ENCODE assay signal across 32 cellular contexts in the genomic region with DNA sequence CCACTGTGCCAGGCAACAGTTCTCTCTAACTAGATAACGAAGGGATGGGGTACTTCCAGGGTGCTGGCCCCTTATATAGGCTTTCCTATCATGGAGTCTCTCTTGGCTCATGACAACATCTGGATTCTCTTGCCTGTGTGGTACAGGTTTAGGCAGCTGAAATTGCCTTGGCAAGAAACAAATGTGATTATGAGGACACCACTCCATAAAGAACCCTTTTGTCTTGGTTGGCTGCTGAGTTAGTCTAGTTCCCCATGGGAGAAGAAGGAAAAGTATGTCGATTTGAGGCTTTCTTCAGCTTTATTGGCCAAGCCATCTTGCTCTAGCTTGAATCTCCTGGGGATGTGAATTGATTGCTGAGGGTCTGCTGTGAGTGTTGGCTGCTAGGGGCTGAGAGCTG.
"Had no signal": no experiment of that assay in that cellular context is flagged by ENCODE, and none has a peak within 500 bp of the region (broad histone marks: within the 10 kb centered on the region; RNA-seq: fewer than 3 reads in every experiment).

No MANE protein-coding gene starts in this region.

- H3K4me1 Mint-ChIP-seq: activated naive CD4-positive, alpha-beta T cell treated with anti-CD3 and anti-CD28 coated beads, Interleukin-2, amount 50 U/mL, for 24 hours; activated naive CD8-positive, alpha-beta T cell treated with anti-CD3 and anti-CD28 coated beads, Interleukin-2, amount 10 ng/mL, durations not matched to agents 7 days and 5 days had no signal

- H3K36me3 Mint-ChIP-seq: activated naive CD4-positive, alpha-beta T cell treated with anti-CD3 and anti-CD28 coated beads, Interleukin-2, amount 50 U/mL, for 24 hours; activated naive CD8-positive, alpha-beta T cell treated with anti-CD3 and anti-CD28 coated beads, Interleukin-2, amount 10 ng/mL, durations not matched to agents 7 days and 5 days had no signal

- H3K4me3 ChIP-seq: ascending aorta, Peyer's patch had no signal

- DNase-seq: activated CD4-positive, alpha-beta T cell treated with anti-CD3 and anti-CD28 coated beads for 1 hour; activated CD4-positive, alpha-beta T cell treated with anti-CD3 and anti-CD28 coated beads, Interleukin-2, amount 10 ng/mL, durations not matched to agents 24 days and 14 days; activated CD4-positive, alpha-beta T cell treated with anti-CD3 and anti-CD28 coated beads, Interleukin-2, amount 50 U/mL, for 4 hours; activated CD4-positive, CD25-positive, alpha-beta regulatory T cell; activated CD8-positive, alpha-beta T cell treated with anti-CD3 and anti-CD28 coated beads for 36 hours; activated gamma-delta T cell; activated naive CD4-positive, alpha-beta T cell treated with Interleukin-2 at 50 U/mL for 16 hours; activated naive CD8-positive, alpha-beta T cell treated with anti-CD3 and anti-CD28 coated beads, Interleukin-2, amount 10 ng/mL, durations not matched to agents 7 days and 5 days; activated T-cell treated with anti-CD3 and anti-CD28 coated beads, Interleukin-2, amount 50 U/mL, for 1 hour; activated T-cell treated with anti-CD3 and anti-CD28 coated beads, Interleukin-2, amount 50 U/mL, for 72 hours; amygdala; NCI-H1105; NCI-H1436 treated with DMSO at 0.1 percent for 48 hours; NCI-H1694 treated with DMSO at 0.1 percent for 48 hours; NCI-H2029; NCI-H2171 treated with DMSO at 0.1 percent for 48 hours; NCI-H2227 treated with DMSO at 0.1 percent for 48 hours; NCI-H446 treated with DMSO at 0.1 percent for 48 hours; NCI-H524; NCI-H69; NCI-H82; NK-92 treated with Interleukin-12 subunit alpha and Interleukin-12 subunit beta, amount 100 ng/mL, for 24 hours; PC-3; Peyer's patch; RPMI8226; SIG-M5; T1000; WERI-Rb-1 had no signal

- H3K4me2 ChIP-seq: KMS-11 had no signal

- H3K27ac Mint-ChIP-seq: activated CD4-positive, alpha-beta T cell treated with anti-CD3 and anti-CD28 coated beads, Interleukin-2, amount 10 ng/mL, durations not matched to agents 24 days and 14 days; activated CD8-positive, alpha-beta T cell treated with anti-CD3 and anti-CD28 coated beads for 36 hours; activated naive CD4-positive, alpha-beta T cell treated with anti-CD3 and anti-CD28 coated beads, Interleukin-2, amount 50 U/mL, for 24 hours; activated naive CD8-positive, alpha-beta T cell treated with anti-CD3 and anti-CD28 coated beads, Interleukin-2, amount 10 ng/mL, durations not matched to agents 7 days and 5 days; activated T-cell treated with anti-CD3 and anti-CD28 coated beads, Interleukin-2, amount 50 U/mL, for 72 hours; activated T-helper 2 cell treated with anti-CD3 and anti-CD28 coated beads, Interferon-gamma antibody, Interleukin-2, Interleukin-4, amounts not matched to agents 10 μg/mL and 5 μg/mL and 100 μg/mL, durations not matched to agents 14 hours and 24 hours and 36 hours had no signal

- H3K4me3 Mint-ChIP-seq: activated CD4-positive, alpha-beta T cell treated with anti-CD3 and anti-CD28 coated beads, Interleukin-2, amount 10 ng/mL, durations not matched to agents 24 days and 14 days; activated CD8-positive, alpha-beta T cell treated with anti-CD3 and anti-CD28 coated beads for 36 hours; activated naive CD4-positive, alpha-beta T cell treated with anti-CD3 and anti-CD28 coated beads, Interleukin-2, amount 50 U/mL, for 24 hours; activated naive CD8-positive, alpha-beta T cell treated with anti-CD3 and anti-CD28 coated beads, Interleukin-2, amount 10 ng/mL, durations not matched to agents 7 days and 5 days; activated T-cell treated with anti-CD3 and anti-CD28 coated beads, Interleukin-2, amount 50 U/mL, for 72 hours had no signal

- H3K27me3 ChIP-seq: ascending aorta, Peyer's patch had no signal

- ATAC-seq: activated CD8-positive, alpha-beta T cell treated with anti-CD3 and anti-CD28 coated beads for 36 hours; PC-3 had no signal

- H3K27ac ChIP-seq: ascending aorta, KMS-11, Peyer's patch, WERI-Rb-1 had no signal

- H3K9me3 Mint-ChIP-seq: activated CD8-positive, alpha-beta T cell treated with anti-CD3 and anti-CD28 coated beads for 36 hours; activated naive CD4-positive, alpha-beta T cell treated with anti-CD3 and anti-CD28 coated beads, Interleukin-2, amount 50 U/mL, for 24 hours; activated T-cell treated with anti-CD3 and anti-CD28 coated beads, Interleukin-2, amount 50 U/mL, for 72 hours; activated T-helper 2 cell treated with anti-CD3 and anti-CD28 coated beads, Interferon-gamma antibody, Interleukin-2, Interleukin-4, amounts not matched to agents 10 μg/mL and 5 μg/mL and 100 μg/mL, durations not matched to agents 14 hours and 24 hours and 36 hours had no signal

- H3K9ac ChIP-seq: KMS-11 had no signal

- H3K36me3 ChIP-seq: ascending aorta, Peyer's patch, WERI-Rb-1 had no signal

- H3K27me3 Mint-ChIP-seq: activated CD4-positive, alpha-beta T cell treated with anti-CD3 and anti-CD28 coated beads, Interleukin-2, amount 10 ng/mL, durations not matched to agents 24 days and 14 days; activated CD8-positive, alpha-beta T cell treated with anti-CD3 and anti-CD28 coated beads for 36 hours; activated naive CD4-positive, alpha-beta T cell treated with anti-CD3 and anti-CD28 coated beads, Interleukin-2, amount 50 U/mL, for 24 hours had no signal

- H3K9me3 ChIP-seq: ascending aorta, Peyer's patch had no signal
